ENCODE assay signal across 16 cellular contexts in genomic region chr3:124201786-124202185, GRCh38.
A peak's percentile ranks its signal among the peaks of the same experiment; 100 is the strongest.
DNase-seq lines count a peak whose midpoint lies in the region; ATAC-seq, FAIRE-seq and TF ChIP-seq lines count a peak whose summit lies in the region.
"Had no signal": no experiment of that assay in that cellular context is flagged by ENCODE, and none has a peak within 500 bp of the region (broad histone marks: within the 10 kb centered on the region; RNA-seq: fewer than 3 reads in every experiment).

No MANE protein-coding gene starts in this region.

- peaks cover 31 to 84% of the 10 kb centered on the region in 2 donors for H3K4me1 ChIP-seq in thoracic aorta (ENCODE audit: control insufficient read depth in 1 of 2, low read depth in 2 of 2)
- H3K4me1 ChIP-seq: body of pancreas had no signal

- no peaks in the 10 kb centered on the region for H3K9me3 ChIP-seq in thoracic aorta
- H3K9me3 ChIP-seq: body of pancreas had no signal

- ATAC-seq in left cardiac atrium (peak; percentile 64 to 89), thoracic aorta (ENCODE audit: insufficient number of reproducible peaks, low FRiP score, low read depth) (no peak)
- ATAC-seq: activated T-helper 17 cell treated with anti-CD3 and anti-CD28 coated beads, Interleukin-2, amount 50 U/mL, for 72 hours; body of pancreas had no signal

- DNase-seq in GM12892 (ENCODE audit: insufficient read length), result no peak
- peak; percentile 87 for DNase-seq in NCI-H524 treated with DMSO at 0.1 percent for 48 hours (lab: John Stamatoyannopoulos, UW)
- peak; percentile 36 for DNase-seq in left cardiac atrium
- DNase-seq in thoracic aorta (ENCODE audit: low spot score), result no peak
- no peak for DNase-seq in erythroblast (lab: John Stamatoyannopoulos, UW)
- DNase-seq in GM19240 (ENCODE audit: insufficient read length, low spot score), result no peak
- DNase-seq in NCI-H2107 (lab: John Stamatoyannopoulos, UW), result no peak
- DNase-seq: activated CD4-positive, alpha-beta T cell treated with anti-CD3 and anti-CD28 coated beads for 4 hours; activated naive CD8-positive, alpha-beta T cell treated with anti-CD3 and anti-CD28 coated beads, Interleukin-2, amount 10 ng/mL, durations not matched to agents 7 days and 5 days; body of pancreas; EL; KBM-7; NCI-H2081 treated with DMSO at 0.1 percent for 48 hours; RPMI8226; SW 1271 had no signal

- H3K27ac ChIP-seq in thoracic aorta, result peak overlapping the region; percentile 49 to 69
- H3K27ac ChIP-seq: body of pancreas had no signal

- TF ChIP-seq POLR2A in GM12892 (IDR thresholded peaks at IDR 0.05; ENCODE audit: low read depth, low read length), result no peak
- TF ChIP-seq POLR2A in erythroblast (IDR thresholded peaks at IDR 0.05; ENCODE audit: low read length), result no peak

- FAIRE-seq in GM12892 (lab: Jason Lieb, UNC), result peak; percentile 36

- H3K4me3 ChIP-seq in thoracic aorta, result no peak overlapping the region
- H3K4me3 ChIP-seq: body of pancreas had no signal

- TF ChIP-seq CTCF in thoracic aorta (IDR thresholded peaks at IDR 0.05), result no peak

- H3K27me3 ChIP-seq in thoracic aorta (replicated peaks; ENCODE audit: insufficient read depth), result no peaks in the 10 kb centered on the region
- H3K27me3 ChIP-seq: body of pancreas had no signal

- intact Hi-C loops in left cardiac atrium (cut with DNase I), result no loop called here

- no peaks in the 10 kb centered on the region for H3K36me3 ChIP-seq in thoracic aorta

Comparison
In these comparisons a context has a peak if more than half of its experiments do, and no peak if none do; other contexts are left out.
1. DNase-seq: peak in NCI-H524 treated with DMSO at 0.1 percent for 48 hours (single experiment) and left cardiac atrium (single experiment); none in GM12892 (single experiment), thoracic aorta (single experiment), erythroblast (0 of 2), GM19240 (single experiment) and NCI-H2107 (single experiment).